ENCODE assay signal across 1 cellular context in the genomic region with DNA sequence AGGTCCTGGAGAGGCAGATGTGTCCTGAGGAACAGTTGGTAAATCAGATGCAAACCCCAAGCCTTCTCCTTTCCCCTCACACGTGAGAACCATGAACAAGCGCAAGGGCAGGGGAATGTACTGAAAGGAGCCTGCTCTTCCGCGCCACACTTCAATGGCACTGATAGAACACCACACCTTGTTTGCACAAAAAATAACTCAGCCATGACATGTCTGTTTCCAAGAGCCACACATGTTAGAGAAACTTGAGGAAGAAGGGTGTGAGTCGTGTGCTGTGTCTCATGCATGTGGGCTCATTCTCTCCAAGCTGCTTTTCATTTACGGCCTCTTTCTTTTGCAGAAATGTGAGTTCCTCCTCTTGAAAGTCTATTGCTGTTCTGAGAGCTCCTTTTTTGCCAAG. TPM values are rescaled to one million over a fixed set of nuclear protein-coding genes. Genes with fewer than 3 reads are reported as not detected.
"Had no signal": no experiment of that assay in that cellular context is flagged by ENCODE, and none has a peak within 500 bp of the region (broad histone marks: within the 10 kb centered on the region; RNA-seq: fewer than 3 reads in every experiment).

No MANE protein-coding gene starts in this region.

RNA-seq across cellular contexts. Expression of a gene that starts 15.0 kb away (rescaled TPM):
- total RNA-seq: H7 had no signal
